ENCODE assay signal across 10 cellular contexts in the genomic region with DNA sequence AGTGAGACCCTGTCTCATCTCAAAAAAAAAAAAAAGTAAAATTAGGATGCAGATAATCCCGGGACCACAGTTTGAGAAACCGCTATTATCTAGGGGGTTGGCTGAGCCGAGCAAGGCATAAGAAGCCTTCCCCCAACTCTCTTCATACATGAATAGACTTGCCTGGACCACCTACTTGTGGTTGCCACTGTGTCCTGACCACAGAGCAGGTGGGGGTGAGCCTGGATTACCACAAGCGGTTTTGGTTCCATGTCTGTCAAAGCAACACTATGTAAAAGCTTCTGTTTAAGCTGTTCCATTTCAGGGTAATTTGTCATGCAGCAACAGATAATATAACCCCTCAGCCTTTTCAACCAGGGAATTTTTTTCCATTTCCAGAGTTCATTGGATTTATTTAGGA. TPM values are rescaled to one million over a fixed set of nuclear protein-coding genes. Genes with fewer than 3 reads are reported as not detected.
A peak's percentile ranks its signal among the peaks of the same experiment; 100 is the strongest.
DNase-seq lines count a peak whose midpoint lies in the region; ATAC-seq and TF ChIP-seq lines count a peak whose summit lies in the region.
"Had no signal": no experiment of that assay in that cellular context is flagged by ENCODE, and none has a peak within 500 bp of the region (broad histone marks: within the 10 kb centered on the region; RNA-seq: fewer than 3 reads in every experiment).

No MANE protein-coding gene starts in this region.

- H3K4me3 ChIP-seq in GM12864 (ENCODE audit: low read depth, low read length): no peak overlapping the region; the same call in 1 of the 2 replicates
- H3K4me3 ChIP-seq in Jurkat, Clone E6-1 (ENCODE audit: low read length): no peak overlapping the region
- H3K4me3 ChIP-seq: heart right ventricle had no signal

- no peak for ATAC-seq in HG03520 (IDR thresholded peaks at IDR 0.05; ENCODE audit: unreplicated experiment)
- ATAC-seq: heart right ventricle had no signal

- peak overlapping the region; percentile 25 for H3K4me3 Mint-ChIP-seq in activated T-cell treated with anti-CD3 and anti-CD28 coated beads, Interleukin-2, amount 50 U/mL, for 24 hours
- H3K4me3 Mint-ChIP-seq: HFFc6 had no signal

- peaks cover 10% of the 10 kb centered on the region for H3K36me3 Mint-ChIP-seq in activated T-cell treated with anti-CD3 and anti-CD28 coated beads, Interleukin-2, amount 50 U/mL, for 24 hours (ENCODE audit: low read depth)

- H3K27ac Mint-ChIP-seq in activated T-cell treated with anti-CD3 and anti-CD28 coated beads, Interleukin-2, amount 50 U/mL, for 24 hours: peak overlapping the region; percentile 99
- H3K27ac Mint-ChIP-seq: HFFc6 had no signal

- H3K27me3 Mint-ChIP-seq in activated T-cell treated with anti-CD3 and anti-CD28 coated beads, Interleukin-2, amount 50 U/mL, for 24 hours: peaks cover 8% of the 10 kb centered on the region

- peaks cover 66% of the 10 kb centered on the region for H3K4me1 Mint-ChIP-seq in activated T-cell treated with anti-CD3 and anti-CD28 coated beads, Interleukin-2, amount 50 U/mL, for 24 hours (ENCODE audit: low read depth)

- H3K9me3 Mint-ChIP-seq in activated T-cell treated with anti-CD3 and anti-CD28 coated beads, Interleukin-2, amount 50 U/mL, for 24 hours: no peaks in the 10 kb centered on the region
- H3K9me3 Mint-ChIP-seq: HFFc6 had no signal

- peak; percentile 90 for DNase-seq in GM12864 (ENCODE audit: low read depth)
- DNase-seq in Jurkat, Clone E6-1 (ENCODE audit: low read depth, low spot score): peak; percentile 99
- DNase-seq in activated T-cell treated with anti-CD3 and anti-CD28 coated beads, Interleukin-2, amount 50 U/mL, for 24 hours: peak; percentile 72
- peak; percentile 52 to 58 for DNase-seq in stimulated activated CD4-positive, alpha-beta T cell treated with anti-CD3 and anti-CD28 coated beads, Interleukin-2, amount 100 ng/mL, for 24 hours
- no peak for DNase-seq in kidney glomerular epithelial cell (lab: John Stamatoyannopoulos, UW)
- no peak for DNase-seq in A172 (ENCODE audit: low spot score)
- no peak for DNase-seq in inferior parietal cortex (ENCODE audit: extremely low spot score)
- DNase-seq: heart right ventricle, HFFc6 had no signal

- TF ChIP-seq CTCF in GM12864 (IDR thresholded peaks at IDR 0.05; ENCODE audit: low read depth, low read length, missing control alignments): no peak

RNA-seq across cellular contexts. Expression of a gene that starts 3.3 kb away (rescaled TPM):
- 218 TPM for polyA plus RNA-seq in Jurkat, Clone E6-1 (2012; ENCODE audit: insufficient read depth, insufficient read length)
- 70.1 and 91.7 TPM in 2 replicates for total RNA-seq in A172 (2014; rRNA removed; shearing (Covaris generic))

RNA-seq across cellular contexts. Expression of a gene that starts 34.1 kb away (rescaled TPM):
- 20.6 TPM for polyA plus RNA-seq in Jurkat, Clone E6-1 (2012; ENCODE audit: insufficient read depth, insufficient read length)
- total RNA-seq in A172 (2014; rRNA removed; shearing (Covaris generic)): 3.0 and 4.2 TPM in 2 replicates

RNA-seq across cellular contexts. Expression of a gene that starts 46.4 kb away (rescaled TPM):
- polyA plus RNA-seq in Jurkat, Clone E6-1 (2012; ENCODE audit: insufficient read depth, insufficient read length): not detected
- total RNA-seq in A172 (2014; rRNA removed; shearing (Covaris generic)): not detected in 2 replicates
- total RNA-seq: HFFc6 had no signal

RNA-seq across cellular contexts. Expression of a gene that starts 54.8 kb away (rescaled TPM):
- polyA plus RNA-seq in Jurkat, Clone E6-1 (2012; ENCODE audit: insufficient read depth, insufficient read length): not detected
- total RNA-seq in A172 (2014; rRNA removed; shearing (Covaris generic)): not detected in 2 replicates

Comparison
In these comparisons a context has a peak if more than half of its experiments do, and no peak if none do; other contexts are left out.
1. DNase-seq: peak in GM12864 (single experiment), Jurkat, Clone E6-1 (single experiment), activated T-cell treated with anti-CD3 and anti-CD28 coated beads, Interleukin-2, amount 50 U/mL, for 24 hours (single experiment) and stimulated activated CD4-positive, alpha-beta T cell treated with anti-CD3 and anti-CD28 coated beads, Interleukin-2, amount 100 ng/mL, for 24 hours (2 of 2); none in kidney glomerular epithelial cell (single experiment), A172 (single experiment) and inferior parietal cortex (single experiment).